18 cellular contexts compared by ENCODE assay signal in the genomic region with DNA sequence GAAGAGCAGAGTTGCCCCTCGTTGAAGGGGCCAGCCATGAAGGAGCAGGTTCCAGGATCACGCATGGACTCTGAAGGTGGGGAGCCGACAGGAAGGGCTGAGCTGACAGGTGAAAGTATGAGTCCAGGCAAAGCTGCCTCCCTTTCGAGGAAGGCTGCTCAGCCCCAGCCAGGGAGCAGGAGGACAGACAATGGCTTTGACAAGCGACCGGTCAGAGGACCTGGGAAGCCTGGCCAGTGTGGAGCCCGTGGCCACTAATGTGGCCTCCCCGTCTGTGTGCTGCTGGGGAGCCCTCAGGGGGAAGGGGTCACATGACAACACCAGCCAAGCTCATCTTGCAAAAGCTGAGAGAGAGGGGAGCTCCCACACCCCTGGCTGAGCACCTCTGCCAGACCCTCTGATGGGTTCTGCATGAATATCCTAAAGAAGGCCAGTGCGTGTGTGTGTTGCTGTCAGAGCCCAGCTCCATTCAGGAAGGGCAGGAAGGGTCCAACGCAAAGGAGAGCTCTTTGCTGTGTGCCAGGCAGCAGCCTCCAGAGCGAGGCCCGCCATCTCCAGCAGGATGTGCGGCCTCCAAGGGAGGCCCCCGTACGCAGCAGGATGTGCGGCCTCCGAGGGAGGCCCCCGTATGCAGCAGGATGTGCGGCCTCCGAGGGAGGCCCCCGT.
DNase-seq lines count a peak whose midpoint lies in the region; ATAC-seq and TF ChIP-seq lines count a peak whose summit lies in the region.
"Had no signal": no experiment of that assay in that cellular context is flagged by ENCODE, and none has a peak within 500 bp of the region (broad histone marks: within the 10 kb centered on the region; RNA-seq: fewer than 3 reads in every experiment).

No MANE protein-coding gene starts in this region.

- H3K4me1 Mint-ChIP-seq in stimulated activated effector memory CD8-positive, alpha-beta T cell treated with anti-CD3 and anti-CD28 coated beads, Interleukin-12 subunit alpha, Interleukin-12 subunit beta, amount 100 ng/mL, for 72 hours = peaks cover 69% of the 10 kb centered on the region

- peak overlapping the region; percentile 66 for H3K4me3 Mint-ChIP-seq in stimulated activated effector memory CD8-positive, alpha-beta T cell treated with anti-CD3 and anti-CD28 coated beads, Interleukin-12 subunit alpha, Interleukin-12 subunit beta, amount 100 ng/mL, for 72 hours

- peaks cover 27% of the 10 kb centered on the region for H3K4me1 ChIP-seq in RWPE2 (ENCODE audit: insufficient read depth, poor library complexity, severe bottlenecking)

- no peak overlapping the region for H3K27ac ChIP-seq in RWPE2 (ENCODE audit: poor library complexity, severe bottlenecking)
- H3K27ac ChIP-seq: epithelial cell of prostate, ovary had no signal

- peaks cover 28% of the 10 kb centered on the region for H3K36me3 ChIP-seq in RWPE2 (ENCODE audit: low read depth)
- H3K36me3 ChIP-seq: ovary had no signal

- no peak for ATAC-seq in left cardiac atrium
- ATAC-seq in RWPE2 (ENCODE audit: low read depth) = no peak
- no peak for ATAC-seq in stimulated activated effector memory CD8-positive, alpha-beta T cell treated with anti-CD3 and anti-CD28 coated beads, Interleukin-12 subunit alpha, Interleukin-12 subunit beta, amount 100 ng/mL, for 72 hours
- no peak for ATAC-seq in GM18868 (IDR thresholded peaks at IDR 0.05; ENCODE audit: unreplicated experiment)
- ATAC-seq: activated CD4-positive, CD25-positive, alpha-beta regulatory T cell treated with anti-CD3 and anti-CD28 coated beads, Interleukin-2, amount 50 U/mL, for 24 hours; Panc1 had no signal

- no peak for TF ChIP-seq CTCF in RWPE2 (IDR thresholded peaks at IDR 0.05; ENCODE audit: poor library complexity, severe bottlenecking)

- peak overlapping the region; percentile 97 for H3K27ac Mint-ChIP-seq in stimulated activated effector memory CD8-positive, alpha-beta T cell treated with anti-CD3 and anti-CD28 coated beads, Interleukin-12 subunit alpha, Interleukin-12 subunit beta, amount 100 ng/mL, for 72 hours

- intact Hi-C loops in left cardiac atrium (cut with DNase I) = no loop called here
- intact Hi-C loops in cardiac septum (cut with DNase I) = no loop called here

- peak; percentile 8 for DNase-seq in left cardiac atrium
- no peak for DNase-seq in cardiac septum (ENCODE audit: low spot score)
- DNase-seq in RWPE2 (ENCODE audit: low spot score) = peak; percentile 54
- peak; percentile 20 for DNase-seq in central memory CD4-positive, alpha-beta T cell
- DNase-seq in stimulated activated effector memory CD8-positive, alpha-beta T cell treated with anti-CD3 and anti-CD28 coated beads, Interleukin-12 subunit alpha, Interleukin-12 subunit beta, amount 100 ng/mL, for 72 hours (ENCODE audit: low spot score in 2 of 2) = no peak
- DNase-seq in NCI-H2107 (lab: John Stamatoyannopoulos, UW) = no peak
- DNase-seq in NCI-H69 (lab: John Stamatoyannopoulos, UW) = no peak
- DNase-seq: AML-193, midbrain, NCI-H2029 treated with DMSO at 0.1 percent for 48 hours, NCI-H748 treated with DMSO at 0.1 percent for 48 hours, ovary, stomach had no signal

- no peaks in the 10 kb centered on the region for H3K9me3 ChIP-seq in RWPE2 (ENCODE audit: severe bottlenecking)
- H3K9me3 ChIP-seq: ovary, stomach had no signal

- peaks cover 75% of the 10 kb centered on the region for H3K36me3 Mint-ChIP-seq in stimulated activated effector memory CD8-positive, alpha-beta T cell treated with anti-CD3 and anti-CD28 coated beads, Interleukin-12 subunit alpha, Interleukin-12 subunit beta, amount 100 ng/mL, for 72 hours

- no peaks in the 10 kb centered on the region for H3K9me3 Mint-ChIP-seq in stimulated activated effector memory CD8-positive, alpha-beta T cell treated with anti-CD3 and anti-CD28 coated beads, Interleukin-12 subunit alpha, Interleukin-12 subunit beta, amount 100 ng/mL, for 72 hours

- no peak overlapping the region for H3K4me3 ChIP-seq in RWPE2 (ENCODE audit: severe bottlenecking)
- H3K4me3 ChIP-seq: ovary, smooth muscle cell, stomach had no signal

- H3K27me3 ChIP-seq in RWPE2 (ENCODE audit: insufficient read depth, poor library complexity, severe bottlenecking) = no peaks in the 10 kb centered on the region
- H3K27me3 ChIP-seq: ovary, stomach had no signal

Comparison
In these comparisons a context has a peak if more than half of its experiments do, and no peak if none do; other contexts are left out.
1. DNase-seq: peak in left cardiac atrium (single experiment), RWPE2 (single experiment) and central memory CD4-positive, alpha-beta T cell (single experiment); none in cardiac septum (single experiment), stimulated activated effector memory CD8-positive, alpha-beta T cell treated with anti-CD3 and anti-CD28 coated beads, Interleukin-12 subunit alpha, Interleukin-12 subunit beta, amount 100 ng/mL, for 72 hours (0 of 2), NCI-H2107 (single experiment) and NCI-H69 (single experiment).